Comparison of ENCODE assay signal across 17 cellular contexts in genomic region chr22:32776397-32776796, GRCh38.
"Had no signal": no experiment of that assay in that cellular context is flagged by ENCODE, and none has a peak within 500 bp of the region (broad histone marks: within the 10 kb centered on the region; RNA-seq: fewer than 3 reads in every experiment).

No MANE protein-coding gene starts in this region.

- H3K4me1 Mint-ChIP-seq: naive thymus-derived CD4-positive, alpha-beta T cell had no signal

- H3K27me3 ChIP-seq: dorsolateral prefrontal cortex, sigmoid colon, stomach, transverse colon had no signal

- H3K4me3 Mint-ChIP-seq: naive thymus-derived CD4-positive, alpha-beta T cell; nephron progenitor cell had no signal

- H3K27ac ChIP-seq: coronary artery, dorsolateral prefrontal cortex, sigmoid colon, skin epidermis, stomach, thoracic aorta, transverse colon had no signal

- H3K9me3 ChIP-seq: stomach, thoracic aorta, transverse colon had no signal

- H3K9me3 Mint-ChIP-seq: nephron progenitor cell had no signal

- H3K4me1 ChIP-seq: sigmoid colon had no signal

- H3K4me3 ChIP-seq: coronary artery, dorsolateral prefrontal cortex, sigmoid colon, skin epidermis, stomach, thoracic aorta, transverse colon had no signal

- H3K36me3 ChIP-seq: sigmoid colon, stomach, thoracic aorta, transverse colon had no signal

- DNase-seq: dorsolateral prefrontal cortex; effector CD8-positive, alpha-beta T cell; foreskin melanocyte; head of caudate nucleus; hippocampal formation; kidney glomerular epithelial cell; naive thymus-derived CD4-positive, alpha-beta T cell; nephron progenitor cell; posterior cingulate gyrus; sigmoid colon; stimulated activated naive CD4-positive, alpha-beta T cell; stomach; substantia nigra; transverse colon had no signal

- H3K27ac Mint-ChIP-seq: naive thymus-derived CD4-positive, alpha-beta T cell; nephron progenitor cell had no signal

- ATAC-seq: naive thymus-derived CD4-positive, alpha-beta T cell had no signal
